In the genomic region with DNA sequence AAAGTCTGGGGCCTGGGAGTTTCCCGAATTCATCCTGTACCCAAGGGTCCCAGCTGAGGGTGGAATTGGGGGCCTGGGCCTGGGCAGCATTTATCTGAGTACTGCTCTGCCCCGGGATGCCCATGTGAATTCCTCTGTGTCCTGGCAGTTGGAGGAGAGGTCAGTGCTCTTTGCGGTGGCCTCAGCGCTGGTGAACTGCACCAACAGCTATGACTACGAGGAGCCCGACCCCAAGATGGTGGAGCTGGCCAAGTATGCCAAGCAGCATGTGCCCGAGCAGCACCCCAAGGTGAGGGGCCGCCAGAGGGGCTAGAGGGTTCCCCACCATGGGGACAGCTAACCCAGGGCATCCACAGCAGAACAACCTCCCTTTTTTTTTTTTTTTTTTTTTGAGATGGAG, we compare ENCODE assay signal across 25 cellular contexts.
"Had no signal": no experiment of that assay in that cellular context is flagged by ENCODE, and none has a peak within 500 bp of the region (broad histone marks: within the 10 kb centered on the region; RNA-seq: fewer than 3 reads in every experiment).

No MANE protein-coding gene starts in this region.

- H3K27ac Mint-ChIP-seq: nephron; stimulated activated naive CD8-positive, alpha-beta T cell treated with anti-CD3 and anti-CD28 coated beads, Interleukin-15, amount 100 ng/mL, for 72 hours; type B pancreatic cell had no signal

- H3K9me3 ChIP-seq: left lung, lower lobe of right lung, pancreas, prostate gland, tibial nerve, uterus had no signal

- H3K27ac ChIP-seq: left lung, lower lobe of right lung, pancreas, prostate gland, tibial nerve, uterus had no signal

- H3K4me1 Mint-ChIP-seq: naive thymus-derived CD8-positive, alpha-beta T cell; nephron; neural crest cell had no signal

- H3K9me3 Mint-ChIP-seq: naive thymus-derived CD8-positive, alpha-beta T cell; nephron; neural crest cell; stimulated activated naive CD8-positive, alpha-beta T cell treated with anti-CD3 and anti-CD28 coated beads, Interleukin-15, amount 100 ng/mL, for 72 hours; type B pancreatic cell had no signal

- H3K27me3 ChIP-seq: left lung, pancreas, tibial nerve, uterus had no signal

- H3K4me3 ChIP-seq: left lung, lower lobe of right lung, pancreas, prostate gland, skin epidermis, tibial nerve, uterus had no signal

- H3K27me3 Mint-ChIP-seq: naive thymus-derived CD8-positive, alpha-beta T cell; stimulated activated naive CD8-positive, alpha-beta T cell treated with anti-CD3 and anti-CD28 coated beads, Interleukin-15, amount 100 ng/mL, for 72 hours; type B pancreatic cell had no signal

- ATAC-seq: left lung; lower lobe of right lung; naive thymus-derived CD8-positive, alpha-beta T cell; pancreas; sciatic nerve; stimulated activated naive CD8-positive, alpha-beta T cell treated with anti-CD3 and anti-CD28 coated beads, Interleukin-15, amount 100 ng/mL, for 72 hours had no signal

- H3K36me3 ChIP-seq: uterus had no signal

- H3K4me1 ChIP-seq: lower lobe of right lung, pancreas, prostate gland, tibial nerve, uterus had no signal

- H3K4me3 Mint-ChIP-seq: nephron; neural crest cell; stimulated activated naive CD8-positive, alpha-beta T cell treated with anti-CD3 and anti-CD28 coated beads, Interleukin-15, amount 100 ng/mL, for 72 hours; type B pancreatic cell had no signal

- DNase-seq: hippocampal formation; left colon; lower lobe of right lung; mammary epithelial cell; mesenchymal stem cell; naive thymus-derived CD8-positive, alpha-beta T cell; nucleus accumbens; pancreas; retina; stimulated activated CD4-positive, alpha-beta T cell treated with anti-CD3 and anti-CD28 coated beads, Interleukin-12 subunit alpha, Interleukin-12 subunit beta, amount 100 ng/mL, for 4 hours; stimulated activated CD4-positive, alpha-beta T cell treated with anti-CD3 and anti-CD28 coated beads, Interleukin-15, amount 100 ng/mL, for 24 hours; stimulated activated CD4-positive, alpha-beta T cell treated with anti-CD3 and anti-CD28 coated beads, Interleukin-2, amount 100 ng/mL, for 24 hours; stimulated activated CD4-positive, alpha-beta T cell treated with anti-CD3 and anti-CD28 coated beads, Interleukin-4, amount 100 ng/mL, for 1 hour; stimulated activated naive CD4-positive, alpha-beta T cell treated with Interleukin-2 at 50 U/mL for 16 hours; stimulated activated naive CD8-positive, alpha-beta T cell treated with anti-CD3 and anti-CD28 coated beads, Interleukin-15, amount 100 ng/mL, for 72 hours; substantia nigra; uterus had no signal
